In genomic region chr16:2204727-2205103, GRCh38 we compare ENCODE assay signal across 8 cellular contexts. TPM values are rescaled to one million over a fixed set of nuclear protein-coding genes. Genes with fewer than 3 reads are reported as not detected.
A peak's percentile ranks its signal among the peaks of the same experiment; 100 is the strongest.
DNase-seq lines count a peak whose midpoint lies in the region; ATAC-seq and TF ChIP-seq lines count a peak whose summit lies in the region.

No MANE protein-coding gene starts in this region.

- H3K9me3 ChIP-seq in HCT116 (ENCODE audit: control insufficient read depth in 1 of 2, insufficient read depth in 1 of 2, low read depth in 1 of 2, low read length in 2 of 2) (no peaks in the 10 kb centered on the region), iPS DF 6.9 (ENCODE audit: control insufficient read depth, insufficient read depth, low read length) (no peaks in the 10 kb centered on the region), spleen (no peaks in the 10 kb centered on the region)

- no peaks in the 10 kb centered on the region for H3K9me2 ChIP-seq in HCT116 (ENCODE audit: insufficient read depth)

- no peaks in the 10 kb centered on the region for H4K20me1 ChIP-seq in HCT116 (ENCODE audit: insufficient read depth)

- H3K9me3 Mint-ChIP-seq in activated CD8-positive, alpha-beta T cell treated with anti-CD3 and anti-CD28 coated beads, Interleukin-2, amount 10 ng/mL, durations not matched to agents 7 days and 5 days (ENCODE audit: insufficient read depth), result no peaks in the 10 kb centered on the region

- TF ChIP-seq RAD21 in HCT116 (IDR thresholded peaks at IDR 0.05; ENCODE audit: low read depth), result no peak

- H3K27me3 Mint-ChIP-seq in activated CD8-positive, alpha-beta T cell treated with anti-CD3 and anti-CD28 coated beads, Interleukin-2, amount 10 ng/mL, durations not matched to agents 7 days and 5 days (ENCODE audit: low read depth), result peaks cover 10% of the 10 kb centered on the region

- H3K36me3 ChIP-seq in HCT116 (ENCODE audit: control insufficient read depth in 1 of 2, insufficient read depth in 2 of 2, low read length in 2 of 2) (peaks cover 4 to 19% of the 10 kb centered on the region in 2 experiments; a peak in 3 of 4 replicates), iPS DF 6.9 (ENCODE audit: control insufficient read depth, insufficient read depth, low read length) (peaks cover 27% of the 10 kb centered on the region), spleen (peaks cover 0 to 33% (median 30%) of the 10 kb centered on the region in 6 donors)

- peaks cover 20% of the 10 kb centered on the region for H3K79me2 ChIP-seq in HCT116 (ENCODE audit: insufficient read depth, low read length)

- peak overlapping the region; percentile 81 for H3K27ac Mint-ChIP-seq in activated CD8-positive, alpha-beta T cell treated with anti-CD3 and anti-CD28 coated beads, Interleukin-2, amount 10 ng/mL, durations not matched to agents 7 days and 5 days

- TF ChIP-seq CTCF in HCT116 (IDR thresholded peaks at IDR 0.05 in 2 of 3, conservative IDR thresholded peaks at IDR 0.05 in 1 of 3; ENCODE audit: borderline replicate concordance in 1 of 3, insufficient read depth in 1 of 3, low read depth in 2 of 3, low read length in 2 of 3) (no peak), spleen (IDR thresholded peaks at IDR 0.05 in 8 of 11, conservative IDR thresholded peaks at IDR 0.05 in 3 of 11) (no peak)

- H3K4me1 ChIP-seq in HCT116 (ENCODE audit: control insufficient read depth in 1 of 2, insufficient read depth in 2 of 2, low read length in 2 of 2) (peaks cover 5 to 23% of the 10 kb centered on the region in 2 experiments), iPS DF 6.9 (ENCODE audit: control insufficient read depth, insufficient read depth, low read length) (no peaks in the 10 kb centered on the region; the same call in 1 of the 2 replicates), spleen (peaks cover 12 to 41% (median 32%) of the 10 kb centered on the region in 6 donors)

- DNase-seq in HCT116 (ENCODE audit: low read depth, low spot score) (no peak), iPS DF 6.9 (ENCODE audit: low read depth, low spot score) (no peak), spleen (no peak), mesenteric fat pad (ENCODE audit: low spot score) (no peak), NCI-H510A (lab: John Stamatoyannopoulos, UW) (no peak), NCI-H146 treated with DMSO at 0.1 percent for 48 hours (lab: John Stamatoyannopoulos, UW; ENCODE audit: unreplicated experiment) (no peak)
- no peak for DNase-seq in activated CD8-positive, alpha-beta T cell treated with anti-CD3 and anti-CD28 coated beads, Interleukin-2, amount 10 ng/mL, durations not matched to agents 7 days and 5 days

- TSS peak; percentile 70 for BruUV-seq in HCT116 (replicated peaks; lab: Mats Ljungman, UMichigan)

- H3K4me3 ChIP-seq in HCT116 (replicated peaks in 1 of 2; ENCODE audit: low read depth in 1 of 2, low read length in 2 of 2) (peak overlapping the region; percentile 81 to 86), iPS DF 6.9 (ENCODE audit: low read length) (peak overlapping the region; percentile 70; the same call in 1 of the 2 replicates), spleen (peak overlapping the region; percentile 56 to 82 (median 64))

- POLR2A ChIA-PET in HCT116 (lab: Charles Lee), result interaction anchor here (0.9 to 1.0 kb wide), 3 partner anchors 11 to 240 kb away, joined by 3 read pairs; partner anchors contain the start of genes RPS2 and TRAF7
- POLR2A ChIA-PET in activated CD8-positive, alpha-beta T cell treated with anti-CD3 and anti-CD28 coated beads, Interleukin-2, amount 10 ng/mL, durations not matched to agents 7 days and 5 days (lab: Charles Lee), result interaction anchor here (0.7 to 1.6 kb wide), 3 partner anchors 16 to 240 kb away, joined by 3 to 4 read pairs (median 3); partner anchors contain the start of genes ECI1 and RPS2

- H3K4me2 ChIP-seq in HCT116 (ENCODE audit: low read length), result peak overlapping the region; percentile 99

- RAD21 ChIA-PET in HCT116 (lab: Charles Lee; ENCODE audit: low non-redundant PET in 1 of 2, low total read pairs in 2 of 2, uncharacterized antibody in 2 of 2, unreplicated experiment in 2 of 2), result interaction anchor here in 1 of 2 experiments (0.6 kb wide), 1 partner anchor 231 kb away, joined by 3 read pairs; no protein-coding TSS in a partner anchor

- H3K4me1 Mint-ChIP-seq in activated CD8-positive, alpha-beta T cell treated with anti-CD3 and anti-CD28 coated beads, Interleukin-2, amount 10 ng/mL, durations not matched to agents 7 days and 5 days (ENCODE audit: low read depth), result peaks cover 24% of the 10 kb centered on the region

- H3K27ac ChIP-seq in HCT116 (ENCODE audit: low read depth, low read length) (peak overlapping the region; percentile 94), iPS DF 6.9 (ENCODE audit: low read length) (no peak overlapping the region), spleen (peak overlapping the region; percentile 93 to 99 (median 98))

- intact Hi-C loops in HCT116 (cut with micrococcal nuclease) (no loop called here), spleen (cut with DNase I; ENCODE audit: low total_unique reads) (no loop called here)

- H3K36me3 Mint-ChIP-seq in activated CD8-positive, alpha-beta T cell treated with anti-CD3 and anti-CD28 coated beads, Interleukin-2, amount 10 ng/mL, durations not matched to agents 7 days and 5 days (ENCODE audit: low read depth), result peaks cover 16% of the 10 kb centered on the region

- WGBS in iPS DF 6.9 (ENCODE audit: insufficient coverage, insufficient read length), result 100% methylated on average over 1 of the region's 5 CpGs
- 55 to 66% (median 60%) methylated on average over 5 of the region's 5 CpGs for WGBS in spleen, 5 donors

- H3K9ac ChIP-seq in HCT116 (ENCODE audit: low read length), result peak overlapping the region; percentile 81

- H3K4me3 Mint-ChIP-seq in activated CD8-positive, alpha-beta T cell treated with anti-CD3 and anti-CD28 coated beads, Interleukin-2, amount 10 ng/mL, durations not matched to agents 7 days and 5 days, result peak overlapping the region; percentile 78

- H2AFZ ChIP-seq in HCT116 (ENCODE audit: low read depth, low read length, poor library complexity, severe bottlenecking), result no peak overlapping the region

- ATAC-seq in HCT116, result peak; percentile 12
- ATAC-seq in activated CD8-positive, alpha-beta T cell treated with anti-CD3 and anti-CD28 coated beads, Interleukin-2, amount 10 ng/mL, durations not matched to agents 7 days and 5 days, result no peak
- no peak for ATAC-seq in HG02610 (IDR thresholded peaks at IDR 0.05; ENCODE audit: unreplicated experiment)

- no peak for TF ChIP-seq POLR2A in HCT116 (IDR thresholded peaks at IDR 0.05; ENCODE audit: borderline replicate concordance, extremely low read depth, insufficient read depth, insufficient read length)
- no peak for TF ChIP-seq POLR2A in spleen (IDR thresholded peaks at IDR 0.05)

- H3K27me3 ChIP-seq in HCT116 (ENCODE audit: insufficient read depth, low read length) (no peaks in the 10 kb centered on the region), iPS DF 6.9 (ENCODE audit: control insufficient read depth, insufficient read depth, low read length) (no peaks in the 10 kb centered on the region), spleen (replicated peaks in 1 of 7) (peaks cover 0 to 5% (median 0%) of the 10 kb centered on the region in 7 donors)

- CTCF ChIA-PET in HCT116 (lab: Charles Lee), result interaction anchor here (3.0 kb wide), 1 partner anchor 10 kb away, joined by 11 read pairs; no protein-coding TSS in a partner anchor
- CTCF ChIA-PET in activated CD8-positive, alpha-beta T cell treated with anti-CD3 and anti-CD28 coated beads, Interleukin-2, amount 10 ng/mL, durations not matched to agents 7 days and 5 days (lab: Charles Lee), result interaction anchor here (2.1 kb wide), 1 partner anchor 10 kb away, joined by 6 read pairs; the partner anchor contains the start of gene PGP

TF ChIP-seq in HCT116, 20 proteins besides CTCF, POLR2A, EP300 and RAD21 (continues in another document):
- TF ChIP-seq FOSL1 (IDR thresholded peaks at IDR 0.05; ENCODE audit: low read depth), result no peak
- no peak for TF ChIP-seq EZH2 (IDR thresholded peaks at IDR 0.05)

RNA-seq across cellular contexts. Expression of gene MLST8, which starts 0.5 kb away (rescaled TPM):
- total RNA-seq in HCT116 (2021; ENCODE audit: unreplicated experiment), result 58.7 TPM
- 90.9 and 100 TPM in 2 replicates for polyA plus RNA-seq in HCT116 (2012)
- total RNA-seq in activated CD8-positive, alpha-beta T cell treated with anti-CD3 and anti-CD28 coated beads, Interleukin-2, amount 10 ng/mL, durations not matched to agents 7 days and 5 days, result 10 to 100 TPM; 34.5 to 37.8 TPM
- 10 to 100 TPM; 25.0 to 50.0 (median 30.4) TPM for total RNA-seq in spleen
- 10 to 100 TPM; 40.6 to 61.7 (median 51.3) TPM for polyA plus RNA-seq in spleen
- 21.9 TPM for total RNA-seq in mesenteric fat pad

RNA-seq across cellular contexts. Expression of gene BRICD5, which starts 5.9 kb away (rescaled TPM):
- total RNA-seq in HCT116 (2021; ENCODE audit: unreplicated experiment) (9.8 TPM), spleen (10 to 100 TPM in 2 of 7 donors, 1 to 10 TPM in 5; 3.5 to 12.8 (median 8.6) TPM), mesenteric fat pad (2.9 TPM)
- polyA plus RNA-seq in HCT116 (2012), result 7.8 and 8.4 TPM in 2 replicates
- total RNA-seq in activated CD8-positive, alpha-beta T cell treated with anti-CD3 and anti-CD28 coated beads, Interleukin-2, amount 10 ng/mL, durations not matched to agents 7 days and 5 days, result 10 to 100 TPM; 14.8 to 15.0 TPM
- polyA plus RNA-seq in spleen, result 10 to 100 TPM; 18.2 to 40.2 (median 18.9) TPM

RNA-seq across cellular contexts. Expression of gene CASKIN1, which starts 8.3 kb away (rescaled TPM):
- 5.9 TPM for total RNA-seq in HCT116 (2021; ENCODE audit: unreplicated experiment)
- 2.3 and 3.2 TPM in 2 replicates for polyA plus RNA-seq in HCT116 (2012)
- total RNA-seq in activated CD8-positive, alpha-beta T cell treated with anti-CD3 and anti-CD28 coated beads, Interleukin-2, amount 10 ng/mL, durations not matched to agents 7 days and 5 days, result under 1 TPM; 0.05 to 0.63 TPM
- total RNA-seq in spleen, result not detected
- polyA plus RNA-seq in spleen, result under 1 TPM; 0.24 to 0.32 (median 0.30) TPM
- total RNA-seq in mesenteric fat pad, result 0.06 TPM

RNA-seq across cellular contexts. Expression of gene PGP, which starts 9.9 kb away (rescaled TPM):
- total RNA-seq in HCT116 (2021; ENCODE audit: unreplicated experiment) (32.6 TPM), spleen (10 to 100 TPM in 6 of 7 donors, 1 to 10 TPM in 1; 9.4 to 20.2 (median 14.1) TPM), mesenteric fat pad (11.8 TPM)
- polyA plus RNA-seq in HCT116 (2012), result 21.2 and 22.3 TPM in 2 replicates
- total RNA-seq in activated CD8-positive, alpha-beta T cell treated with anti-CD3 and anti-CD28 coated beads, Interleukin-2, amount 10 ng/mL, durations not matched to agents 7 days and 5 days, result 10 to 100 TPM; 28.5 to 29.0 TPM
- 10 to 100 TPM in 2 of 3 donors, 1 to 10 TPM in 1; 9.3 to 16.6 (median 12.4) TPM for polyA plus RNA-seq in spleen

RNA-seq across cellular contexts. Expression of gene E4F1, which starts 18.7 kb away (rescaled TPM):
- 40.7 TPM for total RNA-seq in HCT116 (2021; ENCODE audit: unreplicated experiment)
- 31.0 and 38.0 TPM in 2 replicates for polyA plus RNA-seq in HCT116 (2012)
- total RNA-seq in activated CD8-positive, alpha-beta T cell treated with anti-CD3 and anti-CD28 coated beads, Interleukin-2, amount 10 ng/mL, durations not matched to agents 7 days and 5 days, result 10 to 100 TPM; 33.8 to 34.3 TPM
- total RNA-seq in spleen, result 10 to 100 TPM; 22.7 to 41.4 (median 26.7) TPM
- 10 to 100 TPM; 20.8 to 41.0 (median 38.4) TPM for polyA plus RNA-seq in spleen
- 15.1 TPM for total RNA-seq in mesenteric fat pad
